In the genomic region with DNA sequence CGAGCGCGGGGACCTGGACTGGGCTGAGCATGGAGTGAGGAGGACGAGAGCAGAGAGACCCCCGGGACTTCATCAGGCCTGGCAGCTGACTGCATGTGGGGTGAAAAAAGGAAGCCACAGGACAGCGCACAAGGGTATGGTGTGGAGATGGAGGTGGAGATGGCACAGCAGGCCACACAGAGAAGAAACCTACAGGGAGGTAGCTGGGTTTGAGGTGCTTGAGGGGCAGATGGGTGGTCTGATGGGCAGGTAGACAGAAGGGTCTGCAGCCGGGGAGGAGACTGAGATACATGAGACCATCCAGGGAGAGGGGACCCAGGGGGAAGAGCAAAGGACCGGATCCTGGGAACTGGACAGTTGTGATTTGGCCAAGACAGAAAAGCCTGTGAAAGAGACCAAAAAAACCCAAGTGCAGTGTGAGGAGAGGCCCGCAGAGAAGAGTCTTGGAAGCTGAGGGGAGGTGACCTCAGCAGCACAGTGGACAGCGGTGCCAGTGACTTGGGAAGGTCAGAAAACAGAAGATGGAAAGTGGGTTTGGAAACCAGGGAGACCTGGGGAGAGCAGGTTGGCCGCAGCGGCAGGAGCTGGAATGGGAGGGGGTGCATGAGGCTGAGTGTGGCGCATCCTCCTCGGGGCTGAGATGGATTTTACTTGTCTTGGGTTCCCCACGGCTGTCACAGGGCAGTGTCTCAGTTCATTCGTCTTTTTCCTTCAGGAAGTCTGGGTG, we compare ENCODE assay signal across 12 cellular contexts. TPM values are rescaled to one million over a fixed set of nuclear protein-coding genes. Genes with fewer than 3 reads are reported as not detected.
DNase-seq lines count a peak whose midpoint lies in the region; ATAC-seq and TF ChIP-seq lines count a peak whose summit lies in the region.
"Had no signal": no experiment of that assay in that cellular context is flagged by ENCODE, and none has a peak within 500 bp of the region (broad histone marks: within the 10 kb centered on the region; RNA-seq: fewer than 3 reads in every experiment).

No MANE protein-coding gene starts in this region.

- H3K4me3 Mint-ChIP-seq in activated CD8-positive, alpha-beta T cell treated with anti-CD3 and anti-CD28 coated beads for 36 hours = peak overlapping the region; percentile 71

- H3K4me3 ChIP-seq in BJ (ENCODE audit: low read depth, low read length) (peak overlapping the region; percentile 40), left ventricle myocardium inferior (peak overlapping the region; percentile 69)
- H3K4me3 ChIP-seq: SJCRH30 had no signal

- H3K36me3 Mint-ChIP-seq in activated CD8-positive, alpha-beta T cell treated with anti-CD3 and anti-CD28 coated beads for 36 hours (ENCODE audit: low read depth) = no peaks in the 10 kb centered on the region

- CTCF ChIA-PET in BJ (lab: Yijun Ruan, JAX) = interaction anchor here (1.0 to 1.4 kb wide), 3 partner anchors 15 to 195 kb away, joined by 3 read pairs; no protein-coding TSS in a partner anchor
- CTCF ChIA-PET in activated CD8-positive, alpha-beta T cell treated with anti-CD3 and anti-CD28 coated beads for 36 hours (lab: Charles Lee) = interaction anchor here (0.9 to 2.6 kb wide), 5 partner anchors 10 to 117 kb away, joined by 3 to 7 read pairs (median 4); no protein-coding TSS in a partner anchor

- no peaks in the 10 kb centered on the region for H3K27me3 Mint-ChIP-seq in activated CD8-positive, alpha-beta T cell treated with anti-CD3 and anti-CD28 coated beads for 36 hours

- H3K4me1 ChIP-seq in left ventricle myocardium inferior = peaks cover 39% of the 10 kb centered on the region
- H3K4me1 ChIP-seq: SJCRH30 had no signal

- H3K9me3 ChIP-seq in left ventricle myocardium inferior (replicated peaks) = no peaks in the 10 kb centered on the region
- H3K9me3 ChIP-seq: SJCRH30 had no signal

- H3K36me3 ChIP-seq in BJ (ENCODE audit: control insufficient read depth, insufficient read depth, low read length) (no peaks in the 10 kb centered on the region), left ventricle myocardium inferior (peaks cover 21% of the 10 kb centered on the region)
- H3K36me3 ChIP-seq: SJCRH30 had no signal

- H3K4me1 Mint-ChIP-seq in activated CD8-positive, alpha-beta T cell treated with anti-CD3 and anti-CD28 coated beads for 36 hours (ENCODE audit: low read depth) = peaks cover 39% of the 10 kb centered on the region

- ATAC-seq in activated CD8-positive, alpha-beta T cell treated with anti-CD3 and anti-CD28 coated beads for 36 hours = no peak

- intact Hi-C loops in activated CD8-positive, alpha-beta T cell treated with anti-CD3 and anti-CD28 coated beads for 36 hours (cut with micrococcal nuclease) = no loop called here
- intact Hi-C loops in left ventricle myocardium inferior (cut with micrococcal nuclease) (loop anchor here (5.0 kb wide), 1 partner anchor 64 kb away; no protein-coding TSS in a partner anchor), posterior vena cava (cut with DNase I) (no loop called here)

- H3K9me3 Mint-ChIP-seq in activated CD8-positive, alpha-beta T cell treated with anti-CD3 and anti-CD28 coated beads for 36 hours = no peaks in the 10 kb centered on the region

- TF ChIP-seq CTCF in BJ (IDR thresholded peaks at IDR 0.05; ENCODE audit: insufficient read depth, low read depth, low read length) (no peak), left ventricle myocardium inferior (IDR thresholded peaks at IDR 0.05; ENCODE audit: borderline replicate concordance) (no peak)
- no peak for TF ChIP-seq CTCF in activated CD8-positive, alpha-beta T cell treated with anti-CD3 and anti-CD28 coated beads for 36 hours (IDR thresholded peaks at IDR 0.05)

- peak overlapping the region; percentile 90 for H3K27ac ChIP-seq in left ventricle myocardium inferior (replicated peaks)
- H3K27ac ChIP-seq: SJCRH30 had no signal

- H3K27me3 ChIP-seq in BJ (ENCODE audit: control insufficient read depth, insufficient read depth, low read length) (peaks cover 5% of the 10 kb centered on the region), left ventricle myocardium inferior (ENCODE audit: low read depth) (no peaks in the 10 kb centered on the region)

- no peak for DNase-seq in BJ (ENCODE audit: low read depth)
- no peak for DNase-seq in activated CD8-positive, alpha-beta T cell treated with anti-CD3 and anti-CD28 coated beads for 36 hours
- no peak for DNase-seq in left ventricle myocardium inferior
- peak; percentile 78 for DNase-seq in posterior vena cava (ENCODE audit: low spot score)
- DNase-seq in SW 1271 (lab: John Stamatoyannopoulos, UW) = no peak
- DNase-seq in HPDE6-E6E7 (ENCODE audit: extremely low spot score) = no peak
- DNase-seq in stimulated activated CD4-positive, alpha-beta T cell treated with anti-CD3 and anti-CD28 coated beads, Interleukin-4, amount 100 ng/mL, for 4 hours = no peak
- DNase-seq in NOMO-1 treated with DMSO at 0.1 percent for 48 hours (lab: John Stamatoyannopoulos, UW; ENCODE audit: unreplicated experiment) = no peak
- DNase-seq: activated naive CD4-positive, alpha-beta T cell treated with Interleukin-2 at 50 U/mL for 16 hours; DND-41; midbrain; SJCRH30 had no signal

- POLR2A ChIA-PET in BJ (lab: Charles Lee) = no interaction called here
- POLR2A ChIA-PET in activated CD8-positive, alpha-beta T cell treated with anti-CD3 and anti-CD28 coated beads for 36 hours (lab: Charles Lee) = interaction anchor here (0.6 to 0.9 kb wide), 2 partner anchors 70 to 170 kb away, joined by 3 read pairs; no protein-coding TSS in a partner anchor

- H3K27ac Mint-ChIP-seq in activated CD8-positive, alpha-beta T cell treated with anti-CD3 and anti-CD28 coated beads for 36 hours = peak overlapping the region; percentile 44

RNA-seq across cellular contexts. Expression of a gene that starts 5.5 kb away (rescaled TPM):
- polyA plus RNA-seq in BJ (2011; rRNA removed) = 8.2 and 11.2 TPM in 2 replicates
- polyA minus RNA-seq in BJ (2011; rRNA and poly(A)+ RNA removed) = 4.2 and 6.5 TPM in 2 replicates
- 10 to 100 TPM; 12.3 to 14.8 TPM for total RNA-seq in activated CD8-positive, alpha-beta T cell treated with anti-CD3 and anti-CD28 coated beads for 36 hours
- total RNA-seq in left ventricle myocardium inferior (34.1 TPM), posterior vena cava (10 to 100 TPM; 37.4 to 63.9 TPM)
- total RNA-seq: SJCRH30 had no signal

RNA-seq across cellular contexts. Expression of a gene that starts 7.8 kb away (rescaled TPM):
- 11.2 and 12.1 TPM in 2 replicates for polyA plus RNA-seq in BJ (2011; rRNA removed)
- polyA minus RNA-seq in BJ (2011; rRNA and poly(A)+ RNA removed) = 7.6 and 15.3 TPM in 2 replicates
- 10 to 100 TPM; 27.6 to 27.9 TPM for total RNA-seq in activated CD8-positive, alpha-beta T cell treated with anti-CD3 and anti-CD28 coated beads for 36 hours
- total RNA-seq in left ventricle myocardium inferior (28.8 TPM), posterior vena cava (10 to 100 TPM; 44.4 to 84.9 TPM)
- total RNA-seq: SJCRH30 had no signal
